12 cellular contexts compared by ENCODE assay signal in the genomic region with DNA sequence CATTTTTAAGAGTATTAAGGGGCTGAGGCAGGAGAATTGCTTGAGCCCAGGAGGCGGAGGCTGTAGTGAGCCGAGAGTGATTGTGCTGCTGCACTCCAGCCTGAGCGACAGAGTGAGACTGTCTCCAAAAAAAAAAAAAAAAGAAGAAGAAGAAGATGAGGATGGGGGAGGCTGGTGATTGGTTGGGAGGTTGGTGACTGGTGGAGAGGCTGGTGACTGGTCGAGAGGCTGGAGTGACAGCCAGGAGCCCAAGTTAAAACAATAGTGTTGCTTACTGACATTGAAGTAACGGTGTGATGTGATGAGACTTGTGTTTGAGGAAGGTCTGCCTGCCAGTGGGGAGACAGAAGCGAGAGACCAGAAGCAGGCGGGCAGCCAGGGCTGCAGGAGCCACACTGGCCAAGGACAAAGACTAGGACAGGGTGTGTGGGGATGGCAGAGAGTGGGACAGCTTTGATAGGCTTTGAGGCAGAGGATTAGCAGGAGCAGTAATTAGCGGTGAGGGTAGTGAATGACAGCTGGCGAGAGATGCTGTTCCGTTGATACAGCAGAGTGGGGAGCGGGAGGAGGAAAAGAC. TPM values are rescaled to one million over a fixed set of nuclear protein-coding genes. Genes with fewer than 3 reads are reported as not detected.
DNase-seq lines count a peak whose midpoint lies in the region; ATAC-seq and TF ChIP-seq lines count a peak whose summit lies in the region.
"Had no signal": no experiment of that assay in that cellular context is flagged by ENCODE, and none has a peak within 500 bp of the region (broad histone marks: within the 10 kb centered on the region; RNA-seq: fewer than 3 reads in every experiment).

No MANE protein-coding gene starts in this region.

- H3K9me3 Mint-ChIP-seq in activated T-cell treated with anti-CD3 and anti-CD28 coated beads, Interleukin-2, amount 50 U/mL, for 72 hours, result no peaks in the 10 kb centered on the region
- H3K9me3 Mint-ChIP-seq in WTC11, result no peaks in the 10 kb centered on the region
- no peaks in the 10 kb centered on the region for H3K9me3 Mint-ChIP-seq in stimulated activated naive B cell treated with anti-CD40 and anti-IgM and Interleukin-4, amounts not matched to agents 10 μg/mL and 1 μg/mL and 100 μg/mL, for 72 hours

- no peak for ATAC-seq in activated T-cell treated with anti-CD3 and anti-CD28 coated beads, Interleukin-2, amount 50 U/mL, for 72 hours (replicated peaks in 1 of 2)
- ATAC-seq in WTC11 (no peak), GM21423 (IDR thresholded peaks at IDR 0.05; ENCODE audit: unreplicated experiment) (no peak), HG03520 (IDR thresholded peaks at IDR 0.05; ENCODE audit: unreplicated experiment) (no peak), HG03097 (IDR thresholded peaks at IDR 0.05; ENCODE audit: low FRiP score, unreplicated experiment) (no peak)
- ATAC-seq in stimulated activated naive B cell treated with anti-CD40 and anti-IgM and Interleukin-4, amounts not matched to agents 10 μg/mL and 1 μg/mL and 100 μg/mL, for 72 hours (replicated peaks), result no peak
- ATAC-seq: upper lobe of right lung had no signal

- H3K4me1 Mint-ChIP-seq in activated T-cell treated with anti-CD3 and anti-CD28 coated beads, Interleukin-2, amount 50 U/mL, for 72 hours (ENCODE audit: low read depth), result peaks cover 51% of the 10 kb centered on the region
- H3K4me1 Mint-ChIP-seq in WTC11, result peaks cover 20% of the 10 kb centered on the region
- H3K4me1 Mint-ChIP-seq in stimulated activated naive B cell treated with anti-CD40 and anti-IgM and Interleukin-4, amounts not matched to agents 10 μg/mL and 1 μg/mL and 100 μg/mL, for 72 hours, result peaks cover 43 to 61% of the 10 kb centered on the region in 2 donors

- no peak for TF ChIP-seq CTCF in WTC11 (IDR thresholded peaks at IDR 0.05)

- CTCF ChIA-PET in WTC11 (lab: Charles Lee), result no interaction called here

- no peaks in the 10 kb centered on the region for H3K27me3 Mint-ChIP-seq in activated T-cell treated with anti-CD3 and anti-CD28 coated beads, Interleukin-2, amount 50 U/mL, for 72 hours (ENCODE audit: low read depth)
- no peaks in the 10 kb centered on the region for H3K27me3 Mint-ChIP-seq in WTC11 (ENCODE audit: low read depth)
- no peaks in the 10 kb centered on the region for H3K27me3 Mint-ChIP-seq in stimulated activated naive B cell treated with anti-CD40 and anti-IgM and Interleukin-4, amounts not matched to agents 10 μg/mL and 1 μg/mL and 100 μg/mL, for 72 hours
- H3K27me3 Mint-ChIP-seq: naive B cell had no signal

- POLR2A ChIA-PET in WTC11 (lab: Charles Lee), result interaction anchor here (1.1 kb wide), 1 partner anchor 43 kb away, joined by 3 read pairs; no protein-coding TSS in a partner anchor

- H3K27ac Mint-ChIP-seq in activated T-cell treated with anti-CD3 and anti-CD28 coated beads, Interleukin-2, amount 50 U/mL, for 72 hours, result peak overlapping the region; percentile 95
- H3K27ac Mint-ChIP-seq in WTC11, result peak overlapping the region; percentile 52
- H3K27ac Mint-ChIP-seq in stimulated activated naive B cell treated with anti-CD40 and anti-IgM and Interleukin-4, amounts not matched to agents 10 μg/mL and 1 μg/mL and 100 μg/mL, for 72 hours, result peak overlapping the region; percentile 57

- peaks cover 20 to 58% of the 10 kb centered on the region in 2 donors for H3K36me3 Mint-ChIP-seq in activated T-cell treated with anti-CD3 and anti-CD28 coated beads, Interleukin-2, amount 50 U/mL, for 72 hours (ENCODE audit: insufficient read depth in 2 of 2)
- peaks cover 82% of the 10 kb centered on the region for H3K36me3 Mint-ChIP-seq in WTC11
- H3K36me3 Mint-ChIP-seq in stimulated activated naive B cell treated with anti-CD40 and anti-IgM and Interleukin-4, amounts not matched to agents 10 μg/mL and 1 μg/mL and 100 μg/mL, for 72 hours, result peaks cover 61 to 83% of the 10 kb centered on the region in 2 donors

- DNase-seq in activated T-cell treated with anti-CD3 and anti-CD28 coated beads, Interleukin-2, amount 50 U/mL, for 72 hours, result no peak
- DNase-seq in activated T-cell treated with anti-CD3 and anti-CD28 coated beads for 4 hours, result no peak
- no peak for DNase-seq in WTC11 (ENCODE audit: low spot score)
- peak; percentile 65 for DNase-seq in globus pallidus (ENCODE audit: low spot score)
- DNase-seq in stimulated activated naive B cell treated with anti-CD40 and anti-IgM and Interleukin-4, amounts not matched to agents 10 μg/mL and 1 μg/mL and 100 μg/mL, for 72 hours, result no peak
- DNase-seq: naive B cell, NCI-H2227 treated with DMSO at 0.1 percent for 48 hours, small intestine, upper lobe of right lung had no signal

- H3K4me3 Mint-ChIP-seq in activated T-cell treated with anti-CD3 and anti-CD28 coated beads, Interleukin-2, amount 50 U/mL, for 72 hours, result no peak overlapping the region
- H3K4me3 Mint-ChIP-seq in WTC11, result no peak overlapping the region
- peak overlapping the region; percentile 9 to 27 for H3K4me3 Mint-ChIP-seq in stimulated activated naive B cell treated with anti-CD40 and anti-IgM and Interleukin-4, amounts not matched to agents 10 μg/mL and 1 μg/mL and 100 μg/mL, for 72 hours

TF ChIP-seq in WTC11, 78 proteins besides CTCF, POLR2A, EP300 and RAD21:
- TF ChIP-seq SMAD3 (CRISPR knock-in tag; IDR thresholded peaks at IDR 0.05; ENCODE audit: borderline replicate concordance) (no peak), NR2C2 (CRISPR knock-in tag; IDR thresholded peaks at IDR 0.05) (no peak), JAZF1 (CRISPR knock-in tag; IDR thresholded peaks at IDR 0.05) (no peak), ZNF396 (CRISPR knock-in tag; IDR thresholded peaks at IDR 0.05; ENCODE audit: borderline replicate concordance) (no peak)
- TF ChIP-seq, protein P1, sequence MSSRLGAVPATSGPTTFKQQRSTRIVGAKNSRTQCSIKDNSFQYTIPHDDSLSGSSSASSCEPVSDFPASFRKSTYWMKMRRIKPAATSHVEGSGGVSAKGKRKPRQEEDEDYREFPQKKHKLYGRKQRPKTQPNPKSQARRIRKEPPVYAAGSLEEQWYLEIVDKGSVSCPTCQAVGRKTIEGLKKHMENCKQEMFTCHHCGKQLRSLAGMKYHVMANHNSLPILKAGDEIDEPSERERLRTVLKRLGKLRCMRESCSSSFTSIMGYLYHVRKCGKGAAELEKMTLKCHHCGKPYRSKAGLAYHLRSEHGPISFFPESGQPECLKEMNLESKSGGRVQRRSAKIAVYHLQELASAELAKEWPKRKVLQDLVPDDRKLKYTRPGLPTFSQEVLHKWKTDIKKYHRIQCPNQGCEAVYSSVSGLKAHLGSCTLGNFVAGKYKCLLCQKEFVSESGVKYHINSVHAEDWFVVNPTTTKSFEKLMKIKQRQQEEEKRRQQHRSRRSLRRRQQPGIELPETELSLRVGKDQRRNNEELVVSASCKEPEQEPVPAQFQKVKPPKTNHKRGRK (CRISPR knock-in tag; IDR thresholded peaks at IDR 0.05; ENCODE audit: borderline replicate concordance), result no peak
- TF ChIP-seq, protein P2, sequence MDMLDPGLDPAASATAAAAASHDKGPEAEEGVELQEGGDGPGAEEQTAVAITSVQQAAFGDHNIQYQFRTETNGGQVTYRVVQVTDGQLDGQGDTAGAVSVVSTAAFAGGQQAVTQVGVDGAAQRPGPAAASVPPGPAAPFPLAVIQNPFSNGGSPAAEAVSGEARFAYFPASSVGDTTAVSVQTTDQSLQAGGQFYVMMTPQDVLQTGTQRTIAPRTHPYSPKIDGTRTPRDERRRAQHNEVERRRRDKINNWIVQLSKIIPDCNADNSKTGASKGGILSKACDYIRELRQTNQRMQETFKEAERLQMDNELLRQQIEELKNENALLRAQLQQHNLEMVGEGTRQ (CRISPR knock-in tag; IDR thresholded peaks at IDR 0.05), result no peak

RNA-seq across cellular contexts. Expression of a gene that starts 4.9 kb away (rescaled TPM):
- total RNA-seq in activated T-cell treated with anti-CD3 and anti-CD28 coated beads, Interleukin-2, amount 50 U/mL, for 72 hours, result 100 to 1,000 TPM; 140 to 145 TPM
- 209 to 238 TPM (median 233 TPM) in 3 replicates for total RNA-seq in WTC11 (2021)

RNA-seq across cellular contexts. Expression of a gene that starts 9.7 kb away (rescaled TPM):
- total RNA-seq in activated T-cell treated with anti-CD3 and anti-CD28 coated beads, Interleukin-2, amount 50 U/mL, for 72 hours, result under 1 TPM; 0.34 to 0.83 TPM
- total RNA-seq in WTC11 (2021), result 3.9 to 4.8 TPM (median 4.6 TPM) in 3 replicates

RNA-seq across cellular contexts. Expression of a gene that starts 12.6 kb away (rescaled TPM):
- total RNA-seq in activated T-cell treated with anti-CD3 and anti-CD28 coated beads, Interleukin-2, amount 50 U/mL, for 72 hours, result 10 to 100 TPM; 28.3 to 31.5 TPM
- total RNA-seq in WTC11 (2021), result 128 to 140 TPM (median 130 TPM) in 3 replicates

RNA-seq across cellular contexts. Expression of a gene that starts 15.9 kb away (rescaled TPM):
- under 1 TPM; 0.16 to 0.41 TPM for total RNA-seq in activated T-cell treated with anti-CD3 and anti-CD28 coated beads, Interleukin-2, amount 50 U/mL, for 72 hours
- 6.4 to 7.7 TPM (median 6.6 TPM) in 3 replicates for total RNA-seq in WTC11 (2021)

RNA-seq across cellular contexts. Expression of a gene that starts 27.3 kb away (rescaled TPM):
- total RNA-seq in activated T-cell treated with anti-CD3 and anti-CD28 coated beads, Interleukin-2, amount 50 U/mL, for 72 hours, result 10 to 100 TPM; 17.6 to 20.1 TPM
- total RNA-seq in WTC11 (2021), result 32.6 to 39.3 TPM (median 34.1 TPM) in 3 replicates

Comparison
In these comparisons a context has a peak if more than half of its experiments do, and no peak if none do; other contexts are left out.
1. H3K4me3 Mint-ChIP-seq: peak in stimulated activated naive B cell treated with anti-CD40 and anti-IgM and Interleukin-4, amounts not matched to agents 10 μg/mL and 1 μg/mL and 100 μg/mL, for 72 hours (2 of 2); none in activated T-cell treated with anti-CD3 and anti-CD28 coated beads, Interleukin-2, amount 50 U/mL, for 72 hours (0 of 2) and WTC11 (single experiment).
2. Peak in every context shown above with its lines, with median percentiles within 50 percentile points of each other: H3K27ac Mint-ChIP-seq.